In the genomic region with DNA sequence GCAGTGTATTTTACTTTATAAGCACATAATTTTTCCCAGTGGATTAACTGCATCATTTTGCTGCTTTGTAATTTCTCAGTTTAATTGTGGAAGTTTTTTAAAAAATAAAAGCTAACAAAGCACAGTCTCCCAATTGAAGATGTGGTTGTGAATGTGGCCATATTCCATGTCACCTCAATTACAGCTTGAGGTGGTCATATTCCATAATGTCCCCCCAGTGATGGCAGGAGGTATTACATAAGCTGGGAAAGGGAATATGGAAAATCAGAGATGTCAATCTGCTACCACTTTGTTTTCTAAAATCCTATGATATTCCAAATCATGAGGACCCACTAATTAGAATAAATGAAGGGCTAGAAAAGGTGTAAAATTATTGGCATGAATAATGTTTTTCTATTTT, we compare ENCODE assay signal across 21 cellular contexts.
DNase-seq lines count a peak whose midpoint lies in the region; ATAC-seq, FAIRE-seq and TF ChIP-seq lines count a peak whose summit lies in the region.
"Had no signal": no experiment of that assay in that cellular context is flagged by ENCODE, and none has a peak within 500 bp of the region (broad histone marks: within the 10 kb centered on the region; RNA-seq: fewer than 3 reads in every experiment).

No MANE protein-coding gene starts in this region.

- no peak overlapping the region for H3K23ac ChIP-seq in H1 (ENCODE audit: insufficient read length)

- peak; percentile 13 to 16; a peak in 1 of 4 replicates for TF ChIP-seq RAD21 in H1 (IDR thresholded peaks at IDR 0.05 in 1 of 2, conservative IDR thresholded peaks at IDR 0.05 in 1 of 2; ENCODE audit: low read depth in 2 of 2, low read length in 2 of 2)

- H2BK20ac ChIP-seq in H1 (ENCODE audit: low read length): no peak overlapping the region

- H3K27ac ChIP-seq in H1 (ENCODE audit: low read depth, low read length) (no peak overlapping the region), lower lobe of right lung (no peak overlapping the region)
- H3K27ac ChIP-seq: BLaER1 treated with 17β-estradiol and CSF1 and Interleukin-3, amounts not matched to agents 10 nM and 100 nM; testis had no signal

- H3K9me3 ChIP-seq in H1 (ENCODE audit: insufficient read depth in 2 of 2, low read depth in 1 of 2, low read length in 1 of 2) (no peaks in the 10 kb centered on the region), lower lobe of right lung (no peaks in the 10 kb centered on the region)
- H3K9me3 ChIP-seq: BLaER1 treated with 17β-estradiol and CSF1 and Interleukin-3, amounts not matched to agents 10 nM and 100 nM; testis had no signal

- no peak overlapping the region for H3K14ac ChIP-seq in H1 (ENCODE audit: insufficient read length)

- H2BK12ac ChIP-seq in H1 (ENCODE audit: low read depth, low read length): no peak overlapping the region

- H2BK15ac ChIP-seq in H1 (ENCODE audit: low read length): no peak overlapping the region

- no peak overlapping the region for H4K5ac ChIP-seq in H1 (ENCODE audit: insufficient read length, low read depth, low read length)

- no peak overlapping the region for H2BK5ac ChIP-seq in H1 (ENCODE audit: low read depth, low read length)

- no peak for ATAC-seq in lower lobe of right lung
- ATAC-seq in GM18502 (IDR thresholded peaks at IDR 0.05; ENCODE audit: poor library complexity, unreplicated experiment): no peak
- ATAC-seq: naive thymus-derived CD4-positive, alpha-beta T cell had no signal

- no peak overlapping the region for H3K4ac ChIP-seq in H1 (replicated peaks; ENCODE audit: insufficient read length, low read depth, low read length)

- no peaks in the 10 kb centered on the region for H3K36me3 Mint-ChIP-seq in neural crest cell (ENCODE audit: low read depth)
- no peaks in the 10 kb centered on the region for H3K36me3 Mint-ChIP-seq in activated T-cell treated with anti-CD3 and anti-CD28 coated beads, Interleukin-2, amount 50 U/mL, for 24 hours (ENCODE audit: low read depth)
- H3K36me3 Mint-ChIP-seq: naive thymus-derived CD4-positive, alpha-beta T cell had no signal

- no peak overlapping the region for H2BK120ac ChIP-seq in H1 (replicated peaks; ENCODE audit: low read depth, low read length)

- no peak overlapping the region for H4K8ac ChIP-seq in H1 (ENCODE audit: extremely low read depth, insufficient read depth, low read length)

- no peak overlapping the region for H3K27ac Mint-ChIP-seq in neural crest cell (ENCODE audit: unreplicated experiment)
- H3K27ac Mint-ChIP-seq in activated T-cell treated with anti-CD3 and anti-CD28 coated beads, Interleukin-2, amount 50 U/mL, for 24 hours: no peak overlapping the region
- H3K27ac Mint-ChIP-seq: activated CD4-positive, alpha-beta T cell treated with anti-CD3 and anti-CD28 coated beads, Interleukin-2, amount 10 ng/mL, durations not matched to agents 24 days and 14 days; naive thymus-derived CD4-positive, alpha-beta T cell had no signal

- TF ChIP-seq POLR2A in H1 (IDR thresholded peaks at IDR 0.05; ENCODE audit: control extremely low read depth in 1 of 2, low read depth in 2 of 2, low read length in 2 of 2): no peak

- H2AFZ ChIP-seq in H1 (ENCODE audit: low read length): no peak overlapping the region

- no peak for DNase-seq in HTR-8/SVneo (ENCODE audit: insufficient read length, low spot score)
- DNase-seq in H1 (ENCODE audit: low read depth in 1 of 2, low spot score in 2 of 2): no peak
- DNase-seq in neural crest cell (ENCODE audit: low read depth, low spot score): no peak
- no peak for DNase-seq in lower lobe of right lung
- DNase-seq in activated T-cell treated with anti-CD3 and anti-CD28 coated beads, Interleukin-2, amount 50 U/mL, for 24 hours: no peak
- DNase-seq: activated CD4-positive, alpha-beta T cell treated with anti-CD3 and anti-CD28 coated beads, Interleukin-2, amount 10 ng/mL, durations not matched to agents 24 days and 14 days; activated CD8-positive, alpha-beta memory T cell treated with anti-CD3 and anti-CD28 coated beads, Interleukin-2, amount 50 U/mL, for 4 hours; activated effector memory CD4-positive, alpha-beta T cell treated with anti-CD3 and anti-CD28 coated beads, Interleukin-2, amount 50 U/mL, for 16 hours; central memory CD4-positive, alpha-beta T cell; DMS153; effector CD4-positive, alpha-beta T cell; GOT3; islet precursor cell; KG1; naive thymus-derived CD4-positive, alpha-beta T cell; NCI-H1048; NCI-H526 treated with DMSO at 0.1 percent for 48 hours; testis had no signal

- H3K9ac ChIP-seq in H1 (replicated peaks in 1 of 4; ENCODE audit: extremely low read depth in 1 of 4, low read depth in 3 of 4, low read length in 3 of 4): no peak overlapping the region
- H3K9ac ChIP-seq: BLaER1 treated with 17β-estradiol and CSF1 and Interleukin-3, amounts not matched to agents 10 nM and 100 nM had no signal

- intact Hi-C loops in lower lobe of right lung (cut with DNase I): no loop called here

- no peaks in the 10 kb centered on the region for H3K79me2 ChIP-seq in H1 (ENCODE audit: control insufficient read depth in 1 of 2, insufficient read depth in 2 of 2, low read length in 2 of 2)

- no peaks in the 10 kb centered on the region for H3K4me1 ChIP-seq in H1 (replicated peaks in 1 of 4; ENCODE audit: control insufficient read depth in 3 of 4, insufficient read depth in 4 of 4, low read length in 3 of 4)
- H3K4me1 ChIP-seq in lower lobe of right lung: no peaks in the 10 kb centered on the region
- H3K4me1 ChIP-seq: BLaER1 treated with 17β-estradiol and CSF1 and Interleukin-3, amounts not matched to agents 10 nM and 100 nM; testis had no signal

- H3K27me3 ChIP-seq in H1 (replicated peaks in 1 of 4; ENCODE audit: control insufficient read depth in 3 of 4, extremely low read depth in 1 of 4, insufficient read depth in 3 of 4, low read length in 3 of 4) (no peaks in the 10 kb centered on the region), lower lobe of right lung (ENCODE audit: low read depth) (no peaks in the 10 kb centered on the region)
- H3K27me3 ChIP-seq: BLaER1 treated with 17β-estradiol and CSF1 and Interleukin-3, amounts not matched to agents 10 nM and 100 nM; testis had no signal

- no peaks in the 10 kb centered on the region for H3K79me1 ChIP-seq in H1 (ENCODE audit: low read depth, low read length)

- no peaks in the 10 kb centered on the region for H4K20me1 ChIP-seq in H1 (replicated peaks in 1 of 2; ENCODE audit: control insufficient read depth in 1 of 2, insufficient read depth in 2 of 2, low read length in 2 of 2)
- H4K20me1 ChIP-seq: BLaER1 treated with 17β-estradiol and CSF1 and Interleukin-3, amounts not matched to agents 10 nM and 100 nM had no signal

- no peak overlapping the region for H3K4me3 Mint-ChIP-seq in neural crest cell
- no peak overlapping the region for H3K4me3 Mint-ChIP-seq in activated T-cell treated with anti-CD3 and anti-CD28 coated beads, Interleukin-2, amount 50 U/mL, for 24 hours
- H3K4me3 Mint-ChIP-seq: activated CD4-positive, alpha-beta T cell treated with anti-CD3 and anti-CD28 coated beads, Interleukin-2, amount 10 ng/mL, durations not matched to agents 24 days and 14 days; naive thymus-derived CD4-positive, alpha-beta T cell had no signal

- H3K27me3 Mint-ChIP-seq in neural crest cell (ENCODE audit: low read depth): no peaks in the 10 kb centered on the region
- no peaks in the 10 kb centered on the region for H3K27me3 Mint-ChIP-seq in activated T-cell treated with anti-CD3 and anti-CD28 coated beads, Interleukin-2, amount 50 U/mL, for 24 hours
- H3K27me3 Mint-ChIP-seq: activated CD4-positive, alpha-beta T cell treated with anti-CD3 and anti-CD28 coated beads, Interleukin-2, amount 10 ng/mL, durations not matched to agents 24 days and 14 days; naive thymus-derived CD4-positive, alpha-beta T cell had no signal

- TF ChIP-seq CTCF in GM12873 (IDR thresholded peaks at IDR 0.05; ENCODE audit: insufficient read depth, low read depth, low read length, missing control alignments) (peak; percentile 2), H1 (IDR thresholded peaks at IDR 0.05; ENCODE audit: control extremely low read depth in 1 of 3, insufficient read depth in 1 of 3, low read depth in 1 of 3, low read length in 3 of 3) (peak in 1 of 3 experiments; percentile 40; a peak in 1 of 4 replicates), neural crest cell (conservative IDR thresholded peaks at IDR 0.05) (peak; percentile 46), lower lobe of right lung (IDR thresholded peaks at IDR 0.05) (no peak)

- no peak overlapping the region for H3K4me3 ChIP-seq in H1 (ENCODE audit: extremely low read depth in 1 of 4, insufficient read depth in 2 of 4, low read depth in 3 of 4, low read length in 4 of 4)
- H3K4me3 ChIP-seq in lower lobe of right lung: no peak overlapping the region
- H3K4me3 ChIP-seq: BLaER1 treated with 17β-estradiol and CSF1 and Interleukin-3, amounts not matched to agents 10 nM and 100 nM; testis had no signal

- no peak for TF ChIP-seq EP300 in H1 (IDR thresholded peaks at IDR 0.05; ENCODE audit: borderline replicate concordance in 1 of 2, low read depth in 2 of 2, low read length in 2 of 2)

- no peaks in the 10 kb centered on the region for H3K9me3 Mint-ChIP-seq in neural crest cell
- peaks cover 19% of the 10 kb centered on the region for H3K9me3 Mint-ChIP-seq in activated T-cell treated with anti-CD3 and anti-CD28 coated beads, Interleukin-2, amount 50 U/mL, for 24 hours

- H4K91ac ChIP-seq in H1 (replicated peaks; ENCODE audit: insufficient read length, low read length): no peak overlapping the region

- no peaks in the 10 kb centered on the region for H3K23me2 ChIP-seq in H1 (ENCODE audit: low read depth, low read length)

- POLR2A ChIA-PET in H1 (lab: Charles Lee; ENCODE audit: partially characterized antibody): no interaction called here

- H3K56ac ChIP-seq in H1 (replicated peaks; ENCODE audit: insufficient read length, low read depth, low read length): no peak overlapping the region

- H2AK5ac ChIP-seq in H1 (ENCODE audit: low read depth, low read length): no peak overlapping the region

- H3K36me3 ChIP-seq in H1 (ENCODE audit: control insufficient read depth in 2 of 4, insufficient read depth in 4 of 4, low read length in 3 of 4) (no peaks in the 10 kb centered on the region), lower lobe of right lung (no peaks in the 10 kb centered on the region)
- H3K36me3 ChIP-seq: BLaER1 treated with 17β-estradiol and CSF1 and Interleukin-3, amounts not matched to agents 10 nM and 100 nM had no signal

- CTCF ChIA-PET in H1 (lab: Charles Lee; ENCODE audit: partially characterized antibody): interaction anchor here (0.6 to 2.0 kb wide), 20 partner anchors 10 to 436 kb away, joined by 3 to 5 read pairs (median 3); no protein-coding TSS in a partner anchor

- H3K4me2 ChIP-seq in H1 (ENCODE audit: insufficient read depth in 1 of 2, low read depth in 2 of 2, low read length in 2 of 2): no peak overlapping the region
- H3K4me2 ChIP-seq: BLaER1 treated with 17β-estradiol and CSF1 and Interleukin-3, amounts not matched to agents 10 nM and 100 nM had no signal

- FAIRE-seq in HTR-8/SVneo (lab: Jason Lieb, UNC) (peak; percentile 38), H1 (lab: Jason Lieb, UNC) (no peak)

- no peak overlapping the region for H3K18ac ChIP-seq in H1 (ENCODE audit: extremely low read depth, low read length)

- no peaks in the 10 kb centered on the region for H3K4me1 Mint-ChIP-seq in neural crest cell
- H3K4me1 Mint-ChIP-seq in activated T-cell treated with anti-CD3 and anti-CD28 coated beads, Interleukin-2, amount 50 U/mL, for 24 hours (ENCODE audit: low read depth): no peaks in the 10 kb centered on the region
- H3K4me1 Mint-ChIP-seq: activated CD4-positive, alpha-beta T cell treated with anti-CD3 and anti-CD28 coated beads, Interleukin-2, amount 10 ng/mL, durations not matched to agents 24 days and 14 days; naive thymus-derived CD4-positive, alpha-beta T cell had no signal
